19 cellular contexts compared by ENCODE assay signal in the genomic region with DNA sequence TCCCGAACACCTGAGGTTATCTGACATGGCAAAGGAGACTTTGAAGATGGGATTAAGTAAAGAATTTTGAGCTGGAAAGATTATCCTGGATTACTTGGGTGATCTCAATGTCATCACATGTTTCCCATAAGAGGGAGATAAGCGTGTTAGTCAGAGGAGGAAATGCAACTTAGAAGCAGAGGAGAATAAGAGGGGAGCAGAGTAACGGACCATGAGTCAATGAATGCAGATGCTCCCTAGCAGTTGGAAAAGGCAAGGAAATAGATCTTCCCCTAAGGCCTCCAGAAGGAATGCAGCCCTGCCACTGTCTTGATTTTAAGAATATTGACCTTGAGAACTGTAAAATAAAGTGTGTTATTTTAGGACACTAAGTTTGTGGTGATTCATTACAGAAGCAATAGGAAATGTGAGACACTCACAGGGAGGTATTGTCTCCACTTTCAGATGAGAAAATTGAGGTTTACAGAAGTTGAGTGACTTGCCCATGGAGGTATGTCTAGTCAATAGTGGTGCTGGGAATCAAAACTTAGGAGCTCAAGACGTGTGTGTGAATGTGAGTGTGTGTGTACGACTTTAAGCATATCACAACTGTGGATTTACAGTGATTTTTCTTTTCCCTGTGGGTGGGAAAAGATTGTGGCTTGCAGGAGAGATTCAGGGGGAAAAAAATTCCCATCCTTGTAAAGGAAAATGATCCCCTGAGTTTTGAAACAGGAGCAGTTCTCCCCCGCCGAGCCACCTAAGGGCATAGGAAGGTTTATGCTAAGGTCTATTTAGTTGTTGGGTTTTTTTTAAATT.
A peak's percentile ranks its signal among the peaks of the same experiment; 100 is the strongest.
DNase-seq lines count a peak whose midpoint lies in the region; FAIRE-seq and TF ChIP-seq lines count a peak whose summit lies in the region.
"Had no signal": no experiment of that assay in that cellular context is flagged by ENCODE, and none has a peak within 500 bp of the region (broad histone marks: within the 10 kb centered on the region; RNA-seq: fewer than 3 reads in every experiment).

No MANE protein-coding gene starts in this region.

- H3K4me1 Mint-ChIP-seq in activated naive CD8-positive, alpha-beta T cell treated with anti-CD3 and anti-CD28 coated beads for 36 hours = no peaks in the 10 kb centered on the region
- no peaks in the 10 kb centered on the region for H3K4me1 Mint-ChIP-seq in activated T-cell treated with anti-CD3 and anti-CD28 coated beads, Interleukin-2, amount 50 U/mL, for 24 hours (ENCODE audit: low read depth)

- no peak overlapping the region for H4K91ac ChIP-seq in mesenchymal stem cell (ENCODE audit: low read length)

- no peak overlapping the region for H3K18ac ChIP-seq in mesenchymal stem cell (ENCODE audit: low read depth in 1 of 2, low read length in 2 of 2)
- H3K18ac ChIP-seq in mesendoderm (ENCODE audit: low read length) = no peak overlapping the region

- no peak overlapping the region for H2BK12ac ChIP-seq in mesenchymal stem cell (ENCODE audit: low read length in 2 of 2)

- H3K23ac ChIP-seq in mesenchymal stem cell (ENCODE audit: low read length in 2 of 2) = no peak overlapping the region
- no peak overlapping the region for H3K23ac ChIP-seq in mesendoderm (ENCODE audit: low read length)

- 52% methylated on average over 5 of the region's 7 CpGs for WGBS in mesenchymal stem cell
- WGBS in mesendoderm (ENCODE audit: extremely low coverage, insufficient coverage, low lambda C conversion rate) = no CpG with 5 or more reads among the region's 7 CpGs

- H3K9me3 ChIP-seq in mesenchymal stem cell (ENCODE audit: control insufficient read depth, low read length) = no peaks in the 10 kb centered on the region
- H3K9me3 ChIP-seq: HAP-1, Peyer's patch had no signal

- peak; percentile 71 for DNase-seq in Daoy (ENCODE audit: low read depth)
- DNase-seq in NCI-H82 treated with DMSO at 0.1 percent for 48 hours (lab: John Stamatoyannopoulos, UW; ENCODE audit: unreplicated experiment) = peak; percentile 98
- DNase-seq in bronchial epithelial cell (ENCODE audit: low read depth) = peak; percentile 41
- peak; percentile 8 for DNase-seq in mesenchymal stem cell
- no peak for DNase-seq in mesendoderm
- no peak for DNase-seq in ACHN
- DNase-seq in activated naive CD8-positive, alpha-beta T cell treated with anti-CD3 and anti-CD28 coated beads for 36 hours = no peak
- no peak for DNase-seq in activated T-cell treated with anti-CD3 and anti-CD28 coated beads, Interleukin-2, amount 50 U/mL, for 24 hours
- DNase-seq: NCI-H1092, NCI-H1694 treated with DMSO at 0.1 percent for 48 hours, NCI-H774, Peyer's patch, SIG-M5 had no signal

- H3K9ac ChIP-seq in mesenchymal stem cell (ENCODE audit: low read length) (no peak overlapping the region), mesendoderm (ENCODE audit: low read length) (no peak overlapping the region)

- no peak overlapping the region for H2AFZ ChIP-seq in mesenchymal stem cell (ENCODE audit: low read depth, low read length)

- H3K4me3 Mint-ChIP-seq in activated naive CD8-positive, alpha-beta T cell treated with anti-CD3 and anti-CD28 coated beads for 36 hours = no peak overlapping the region
- H3K4me3 Mint-ChIP-seq in activated T-cell treated with anti-CD3 and anti-CD28 coated beads, Interleukin-2, amount 50 U/mL, for 24 hours = no peak overlapping the region

- no peaks in the 10 kb centered on the region for H3K79me1 ChIP-seq in mesenchymal stem cell (replicated peaks; ENCODE audit: low read length, poor library complexity, severe bottlenecking)
- no peaks in the 10 kb centered on the region for H3K79me1 ChIP-seq in mesendoderm (ENCODE audit: low read length)

- no peak overlapping the region for H3K27ac Mint-ChIP-seq in activated naive CD8-positive, alpha-beta T cell treated with anti-CD3 and anti-CD28 coated beads for 36 hours
- H3K27ac Mint-ChIP-seq in activated T-cell treated with anti-CD3 and anti-CD28 coated beads, Interleukin-2, amount 50 U/mL, for 24 hours = no peak overlapping the region

- FAIRE-seq in bronchial epithelial cell (lab: Jason Lieb, UNC) = no peak
- FAIRE-seq: A204.1, G401.6, GM12892, HTR-8/SVneo had no signal

- no peak overlapping the region for H2BK15ac ChIP-seq in mesenchymal stem cell (ENCODE audit: low read depth, poor library complexity, severe bottlenecking)
- no peak overlapping the region for H2BK15ac ChIP-seq in mesendoderm (replicated peaks; ENCODE audit: low read depth)

- TF ChIP-seq CTCF in bronchial epithelial cell (IDR thresholded peaks at IDR 0.05; ENCODE audit: insufficient read depth, low read length, severe bottlenecking) = no peak

- H3K36me3 Mint-ChIP-seq in activated naive CD8-positive, alpha-beta T cell treated with anti-CD3 and anti-CD28 coated beads for 36 hours = no peaks in the 10 kb centered on the region
- H3K36me3 Mint-ChIP-seq in activated T-cell treated with anti-CD3 and anti-CD28 coated beads, Interleukin-2, amount 50 U/mL, for 24 hours (ENCODE audit: low read depth) = no peaks in the 10 kb centered on the region

- no peak overlapping the region for H3K4ac ChIP-seq in mesenchymal stem cell (ENCODE audit: low read depth in 1 of 2, low read length in 2 of 2)
- no peak overlapping the region for H3K4ac ChIP-seq in mesendoderm (ENCODE audit: low read depth, low read length)

- no peaks in the 10 kb centered on the region for H3K9me3 Mint-ChIP-seq in activated naive CD8-positive, alpha-beta T cell treated with anti-CD3 and anti-CD28 coated beads for 36 hours
- H3K9me3 Mint-ChIP-seq in activated T-cell treated with anti-CD3 and anti-CD28 coated beads, Interleukin-2, amount 50 U/mL, for 24 hours = no peaks in the 10 kb centered on the region

- no peaks in the 10 kb centered on the region for H3K4me1 ChIP-seq in mesenchymal stem cell (ENCODE audit: control insufficient read depth, insufficient read depth, low read depth, low read length)
- no peaks in the 10 kb centered on the region for H3K4me1 ChIP-seq in mesendoderm (ENCODE audit: control insufficient read depth, low read depth, low read length)
- H3K4me1 ChIP-seq: HAP-1, Peyer's patch had no signal

- no peaks in the 10 kb centered on the region for H3K79me2 ChIP-seq in mesendoderm (ENCODE audit: control insufficient read depth, insufficient read depth, low read length)

- H3K4me2 ChIP-seq in mesenchymal stem cell (ENCODE audit: low read length, poor library complexity, severe bottlenecking) (peak overlapping the region; percentile 22), mesendoderm (ENCODE audit: low read length) (no peak overlapping the region)

- no peak overlapping the region for H2BK5ac ChIP-seq in mesenchymal stem cell (ENCODE audit: low read depth, low read length, poor library complexity, severe bottlenecking)
- H2BK5ac ChIP-seq in mesendoderm (ENCODE audit: low read length) = no peak overlapping the region

- H3K27me3 Mint-ChIP-seq in activated naive CD8-positive, alpha-beta T cell treated with anti-CD3 and anti-CD28 coated beads for 36 hours = peaks cover 11% of the 10 kb centered on the region
- peaks cover 13% of the 10 kb centered on the region for H3K27me3 Mint-ChIP-seq in activated T-cell treated with anti-CD3 and anti-CD28 coated beads, Interleukin-2, amount 50 U/mL, for 24 hours

- H3K36me3 ChIP-seq in bronchial epithelial cell (ENCODE audit: control insufficient read depth, insufficient read depth, low read length) = no peaks in the 10 kb centered on the region
- H3K36me3 ChIP-seq in mesenchymal stem cell (ENCODE audit: control insufficient read depth in 1 of 2, insufficient read depth in 2 of 2, low read depth in 1 of 2, low read length in 2 of 2) = no peaks in the 10 kb centered on the region
- H3K36me3 ChIP-seq in mesendoderm (ENCODE audit: control insufficient read depth, insufficient read depth, low read length) = no peaks in the 10 kb centered on the region
- H3K36me3 ChIP-seq: HAP-1, Peyer's patch had no signal

- no peak overlapping the region for H4K8ac ChIP-seq in mesenchymal stem cell (ENCODE audit: low read length)
- no peak overlapping the region for H4K8ac ChIP-seq in mesendoderm (ENCODE audit: low read depth, low read length)

- no peak overlapping the region for H3K56ac ChIP-seq in mesendoderm (ENCODE audit: low read length)

- H3K27ac ChIP-seq in mesenchymal stem cell (ENCODE audit: low read length, poor library complexity, severe bottlenecking) (peak overlapping the region; percentile 35), mesendoderm (ENCODE audit: low read depth, low read length) (no peak overlapping the region)
- H3K27ac ChIP-seq: C4-2B, Peyer's patch had no signal

- H3K14ac ChIP-seq in mesenchymal stem cell (ENCODE audit: low read length in 2 of 2) = no peak overlapping the region

- in situ Hi-C loops in ACHN (cut with HindIII; ENCODE audit: low pct_ligation_motif_present, low pct_unique_long_range_greater_than_20kb, low sequenced_read_pairs) = no loop called here

- H2AK5ac ChIP-seq in mesenchymal stem cell (ENCODE audit: low read length, severe bottlenecking) (no peak overlapping the region), mesendoderm (ENCODE audit: low read length) (no peak overlapping the region)

- no peak overlapping the region for H3K4me3 ChIP-seq in bronchial epithelial cell (ENCODE audit: low read depth, low read length)
- H3K4me3 ChIP-seq in mesenchymal stem cell (ENCODE audit: insufficient read depth in 1 of 2, low read depth in 1 of 2, low read length in 2 of 2) = no peak overlapping the region
- no peak overlapping the region for H3K4me3 ChIP-seq in mesendoderm (ENCODE audit: low read length)
- H3K4me3 ChIP-seq: HAP-1, Peyer's patch had no signal

- H2BK120ac ChIP-seq in mesenchymal stem cell (ENCODE audit: low read depth, low read length) = no peak overlapping the region
- no peak overlapping the region for H2BK120ac ChIP-seq in mesendoderm (ENCODE audit: low read depth, low read length)

- H3K27me3 ChIP-seq in bronchial epithelial cell (ENCODE audit: control insufficient read depth, insufficient read depth, low read length) (no peaks in the 10 kb centered on the region), mesenchymal stem cell (ENCODE audit: control insufficient read depth in 1 of 2, insufficient read depth in 1 of 2, low read length in 2 of 2) (no peaks in the 10 kb centered on the region), mesendoderm (ENCODE audit: insufficient read depth, low read length, poor library complexity) (no peaks in the 10 kb centered on the region)
- H3K27me3 ChIP-seq: Peyer's patch had no signal

- H4K5ac ChIP-seq in mesendoderm (ENCODE audit: low read length) = no peak overlapping the region

Comparison
In these comparisons a context has a peak if more than half of its experiments do, and no peak if none do; other contexts are left out.
1. DNase-seq: peak in Daoy (single experiment), NCI-H82 treated with DMSO at 0.1 percent for 48 hours (single experiment), bronchial epithelial cell (single experiment) and mesenchymal stem cell (single experiment); none in mesendoderm (single experiment), ACHN (single experiment), activated naive CD8-positive, alpha-beta T cell treated with anti-CD3 and anti-CD28 coated beads for 36 hours (single experiment) and activated T-cell treated with anti-CD3 and anti-CD28 coated beads, Interleukin-2, amount 50 U/mL, for 24 hours (single experiment).